9 cellular contexts compared by ENCODE assay signal in the genomic region with DNA sequence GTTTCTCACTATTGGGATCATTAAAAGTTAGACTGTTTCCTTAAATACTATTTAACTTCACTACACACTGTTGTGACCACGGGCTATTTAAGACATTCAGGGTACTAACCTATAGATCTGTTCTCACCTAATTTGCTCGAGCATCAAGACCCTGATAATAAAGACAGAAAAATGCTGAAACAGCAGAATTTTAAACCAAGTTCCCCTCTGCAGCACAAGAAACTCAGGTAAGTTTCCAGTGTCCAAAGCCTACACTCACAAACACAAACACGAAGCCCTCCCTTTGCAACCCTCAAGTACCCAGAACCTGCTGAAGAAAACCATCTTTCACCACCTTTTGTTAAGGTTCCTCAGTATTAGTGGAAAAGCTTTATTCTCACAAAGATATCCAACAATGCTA. TPM values are rescaled to one million over a fixed set of nuclear protein-coding genes. Genes with fewer than 3 reads are reported as not detected.
DNase-seq lines count a peak whose midpoint lies in the region; ATAC-seq, FAIRE-seq and TF ChIP-seq lines count a peak whose summit lies in the region.
"Had no signal": no experiment of that assay in that cellular context is flagged by ENCODE, and none has a peak within 500 bp of the region (broad histone marks: within the 10 kb centered on the region; RNA-seq: fewer than 3 reads in every experiment).

No MANE protein-coding gene starts in this region.

- FAIRE-seq in H54 (lab: Jason Lieb, UNC), result no peak

- CTCF ChIA-PET in activated CD4-positive, alpha-beta T cell treated with anti-CD3 and anti-CD28 coated beads, Interleukin-2, amount 10 ng/mL, durations not matched to agents 7 days and 5 days (lab: Charles Lee), result interaction anchor here (1.3 to 3.5 kb wide), 6 partner anchors 9 to 459 kb away, joined by 3 to 31 read pairs (median 4); a partner anchor contains a TSS
- CTCF ChIA-PET in activated CD4-positive, alpha-beta memory T cell treated with anti-CD3 and anti-CD28 coated beads for 36 hours (lab: Charles Lee), result interaction anchor here (1.3 to 3.7 kb wide), 5 partner anchors 29 to 460 kb away, joined by 3 to 31 read pairs (median 5); no protein-coding TSS in a partner anchor

- DNase-seq in activated CD4-positive, alpha-beta T cell treated with anti-CD3 and anti-CD28 coated beads, Interleukin-2, amount 10 ng/mL, durations not matched to agents 7 days and 5 days, result no peak
- DNase-seq in activated CD4-positive, alpha-beta T cell treated with anti-CD3 and anti-CD28 coated beads for 48 hours, result no peak
- no peak for DNase-seq in activated CD4-positive, alpha-beta memory T cell treated with anti-CD3 and anti-CD28 coated beads for 36 hours
- no peak for DNase-seq in stimulated activated naive CD8-positive, alpha-beta T cell treated with anti-CD3 and anti-CD28 coated beads, Interleukin-15, amount 100 ng/mL, for 72 hours
- DNase-seq in Kasumi-1 (lab: John Stamatoyannopoulos, UW), result no peak
- no peak for DNase-seq in H54 (ENCODE audit: insufficient read length, low spot score)
- DNase-seq: NCI-H2081 had no signal

- peak overlapping the region; percentile 95 for H3K27ac Mint-ChIP-seq in activated CD4-positive, alpha-beta T cell treated with anti-CD3 and anti-CD28 coated beads, Interleukin-2, amount 10 ng/mL, durations not matched to agents 7 days and 5 days
- peak overlapping the region; percentile 99 for H3K27ac Mint-ChIP-seq in activated CD4-positive, alpha-beta memory T cell treated with anti-CD3 and anti-CD28 coated beads for 36 hours
- peak overlapping the region in 1 of 2 donors; percentile 36 for H3K27ac Mint-ChIP-seq in stimulated activated naive CD8-positive, alpha-beta T cell treated with anti-CD3 and anti-CD28 coated beads, Interleukin-15, amount 100 ng/mL, for 72 hours

- H3K36me3 Mint-ChIP-seq in activated CD4-positive, alpha-beta T cell treated with anti-CD3 and anti-CD28 coated beads, Interleukin-2, amount 10 ng/mL, durations not matched to agents 7 days and 5 days (ENCODE audit: low read depth), result peaks cover 69% of the 10 kb centered on the region
- peaks cover 70% of the 10 kb centered on the region for H3K36me3 Mint-ChIP-seq in activated CD4-positive, alpha-beta memory T cell treated with anti-CD3 and anti-CD28 coated beads for 36 hours

- no peak overlapping the region for H3K27ac ChIP-seq in iPS-20b (ENCODE audit: low read length)

- peak overlapping the region; percentile 96 for H3K4me3 ChIP-seq in iPS-20b (ENCODE audit: low read length)

- H3K36me3 ChIP-seq in iPS-20b (ENCODE audit: insufficient read depth, low read depth, low read length), result peaks cover 72% of the 10 kb centered on the region

- POLR2A ChIA-PET in activated CD4-positive, alpha-beta T cell treated with anti-CD3 and anti-CD28 coated beads, Interleukin-2, amount 10 ng/mL, durations not matched to agents 7 days and 5 days (lab: Charles Lee), result no interaction called here
- POLR2A ChIA-PET in activated CD4-positive, alpha-beta memory T cell treated with anti-CD3 and anti-CD28 coated beads for 36 hours (lab: Charles Lee), result interaction anchor here (1.0 to 2.0 kb wide), 3 partner anchors 9 to 60 kb away, joined by 3 to 10 read pairs (median 7); no protein-coding TSS in a partner anchor

- H3K4me3 Mint-ChIP-seq in activated CD4-positive, alpha-beta T cell treated with anti-CD3 and anti-CD28 coated beads, Interleukin-2, amount 10 ng/mL, durations not matched to agents 7 days and 5 days, result peak overlapping the region; percentile 99
- H3K4me3 Mint-ChIP-seq in activated CD4-positive, alpha-beta memory T cell treated with anti-CD3 and anti-CD28 coated beads for 36 hours, result peak overlapping the region; percentile 96
- H3K4me3 Mint-ChIP-seq in stimulated activated naive CD8-positive, alpha-beta T cell treated with anti-CD3 and anti-CD28 coated beads, Interleukin-15, amount 100 ng/mL, for 72 hours, result peak overlapping the region; percentile 89 to 93

- intact Hi-C loops in activated CD4-positive, alpha-beta memory T cell treated with anti-CD3 and anti-CD28 coated beads for 36 hours (cut with micrococcal nuclease), result loop anchor here (5.0 to 10.0 kb wide), 4 partner anchors 430 to 1390 kb away; a partner anchor contains a TSS

- H3K9ac ChIP-seq in iPS-20b (ENCODE audit: low read depth, low read length), result peak overlapping the region; percentile 99; the same call in 1 of the 2 replicates

- peaks cover 61% of the 10 kb centered on the region for H3K4me1 Mint-ChIP-seq in activated CD4-positive, alpha-beta T cell treated with anti-CD3 and anti-CD28 coated beads, Interleukin-2, amount 10 ng/mL, durations not matched to agents 7 days and 5 days
- H3K4me1 Mint-ChIP-seq in activated CD4-positive, alpha-beta memory T cell treated with anti-CD3 and anti-CD28 coated beads for 36 hours (ENCODE audit: low read depth), result peaks cover 55% of the 10 kb centered on the region
- peaks cover 70% of the 10 kb centered on the region for H3K4me1 Mint-ChIP-seq in stimulated activated naive CD8-positive, alpha-beta T cell treated with anti-CD3 and anti-CD28 coated beads, Interleukin-15, amount 100 ng/mL, for 72 hours

- no peaks in the 10 kb centered on the region for H3K27me3 Mint-ChIP-seq in activated CD4-positive, alpha-beta T cell treated with anti-CD3 and anti-CD28 coated beads, Interleukin-2, amount 10 ng/mL, durations not matched to agents 7 days and 5 days
- no peaks in the 10 kb centered on the region for H3K27me3 Mint-ChIP-seq in activated CD4-positive, alpha-beta memory T cell treated with anti-CD3 and anti-CD28 coated beads for 36 hours
- H3K27me3 Mint-ChIP-seq in stimulated activated naive CD8-positive, alpha-beta T cell treated with anti-CD3 and anti-CD28 coated beads, Interleukin-15, amount 100 ng/mL, for 72 hours, result no peaks in the 10 kb centered on the region

- no peak for ATAC-seq in stimulated activated naive CD8-positive, alpha-beta T cell treated with anti-CD3 and anti-CD28 coated beads, Interleukin-15, amount 100 ng/mL, for 72 hours
- ATAC-seq in HG02623 (IDR thresholded peaks at IDR 0.05; ENCODE audit: unreplicated experiment), result no peak

- no peak for TF ChIP-seq POLR2A in H54 (IDR thresholded peaks at IDR 0.05; ENCODE audit: low read depth, low read length)

- peaks cover 5% of the 10 kb centered on the region for H3K9me3 Mint-ChIP-seq in activated CD4-positive, alpha-beta T cell treated with anti-CD3 and anti-CD28 coated beads, Interleukin-2, amount 10 ng/mL, durations not matched to agents 7 days and 5 days
- H3K9me3 Mint-ChIP-seq in activated CD4-positive, alpha-beta memory T cell treated with anti-CD3 and anti-CD28 coated beads for 36 hours, result no peaks in the 10 kb centered on the region
- H3K9me3 Mint-ChIP-seq in stimulated activated naive CD8-positive, alpha-beta T cell treated with anti-CD3 and anti-CD28 coated beads, Interleukin-15, amount 100 ng/mL, for 72 hours, result no peaks in the 10 kb centered on the region

- H3K27me3 ChIP-seq in iPS-20b (ENCODE audit: insufficient read depth, low read length), result no peaks in the 10 kb centered on the region

- H3K9me3 ChIP-seq in iPS-20b (ENCODE audit: insufficient read depth, low read depth, low read length), result no peaks in the 10 kb centered on the region

- H3K4me1 ChIP-seq in iPS-20b (ENCODE audit: insufficient read depth, low read length), result peaks cover 22% of the 10 kb centered on the region; the same call in 1 of the 2 replicates

RNA-seq across cellular contexts. Expression of a gene that starts 4.0 kb away (rescaled TPM):
- total RNA-seq in activated CD4-positive, alpha-beta T cell treated with anti-CD3 and anti-CD28 coated beads, Interleukin-2, amount 10 ng/mL, durations not matched to agents 7 days and 5 days, result 100 to 1,000 TPM; 149 to 166 TPM
- total RNA-seq in activated CD4-positive, alpha-beta memory T cell treated with anti-CD3 and anti-CD28 coated beads for 36 hours, result 100 to 1,000 TPM; 234 to 256 TPM

RNA-seq across cellular contexts. Expression of a gene that starts 4.2 kb away (rescaled TPM):
- total RNA-seq in activated CD4-positive, alpha-beta T cell treated with anti-CD3 and anti-CD28 coated beads, Interleukin-2, amount 10 ng/mL, durations not matched to agents 7 days and 5 days, result 10 to 100 TPM; 36.8 to 41.5 TPM
- total RNA-seq in activated CD4-positive, alpha-beta memory T cell treated with anti-CD3 and anti-CD28 coated beads for 36 hours, result 10 to 100 TPM; 31.0 to 34.7 TPM
